In the genomic region with DNA sequence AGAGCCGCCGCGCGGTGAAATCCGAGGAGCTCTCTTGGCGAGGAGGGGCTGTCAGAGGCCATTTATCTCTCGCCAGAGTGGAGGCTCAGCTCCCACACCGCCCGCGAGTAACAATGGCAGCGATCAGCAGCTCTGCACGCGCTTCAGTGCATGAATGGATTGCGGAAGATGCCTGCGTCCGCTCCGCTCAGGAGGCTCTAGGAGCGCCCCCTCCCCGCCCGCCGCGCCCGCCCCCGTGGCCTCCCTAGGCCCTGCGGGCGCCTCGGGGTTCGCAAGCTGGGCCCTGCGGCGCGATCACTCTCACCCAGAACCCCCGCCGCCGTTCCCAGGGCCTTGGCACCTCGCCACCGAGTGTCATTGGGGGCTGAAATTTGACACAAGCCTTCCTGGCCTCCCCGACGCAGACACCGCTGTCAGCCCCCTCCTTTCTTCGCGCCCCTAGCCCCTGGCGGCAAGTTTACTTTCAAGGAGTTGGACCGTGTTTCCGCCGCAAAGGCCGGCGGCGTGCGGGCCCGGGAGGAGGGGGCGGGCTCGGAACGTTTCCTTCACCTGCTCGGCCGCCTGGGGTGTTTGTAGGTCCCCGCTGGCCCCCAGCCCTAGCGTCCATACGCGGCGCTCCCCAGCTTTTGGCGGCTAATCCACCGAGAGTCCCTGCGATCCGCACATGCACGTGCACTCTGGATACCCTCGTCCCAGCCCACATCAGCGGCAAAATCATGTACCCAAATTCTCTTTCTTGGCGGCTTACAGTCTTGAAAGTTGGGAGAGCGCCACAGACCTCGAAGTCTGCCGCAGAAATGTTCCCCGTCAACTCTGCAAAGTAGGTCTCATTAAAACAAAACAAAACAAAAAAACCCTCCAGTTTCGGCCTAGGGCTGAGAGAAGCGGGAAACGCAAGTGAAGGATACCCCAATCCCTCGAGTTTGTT, we compare ENCODE assay signal across 8 cellular contexts. TPM values are rescaled to one million over a fixed set of nuclear protein-coding genes. Genes with fewer than 3 reads are reported as not detected.
DNase-seq lines count a peak whose midpoint lies in the region; ATAC-seq and TF ChIP-seq lines count a peak whose summit lies in the region.

No MANE protein-coding gene starts in this region.

- in situ Hi-C loops in astrocyte of the cerebellum (cut with HindIII; ENCODE audit: low sequenced_read_pairs) = no loop called here

- peak overlapping the region; percentile 97 for H3K27ac ChIP-seq in KOPT-K1 (ENCODE audit: low read depth, low read length, poor library complexity, severe bottlenecking)
- no peak overlapping the region for H3K27ac ChIP-seq in iPS-18a (ENCODE audit: low read length)
- no peak overlapping the region for H3K27ac ChIP-seq in skeletal muscle tissue (ENCODE audit: low read depth, low read length)

- DNase-seq in Caco-2 (peak; percentile 41 to 50), astrocyte of the cerebellum (ENCODE audit: low read depth) (peak; percentile 26), SKM-1 treated with dmso at 0.1 percent for 144 hours (lab: John Stamatoyannopoulos, UW; ENCODE audit: unreplicated experiment) (no peak)
- no peak for DNase-seq in effector CD8-positive, alpha-beta T cell (lab: John Stamatoyannopoulos, UW)

- no peaks in the 10 kb centered on the region for H3K27me3 Mint-ChIP-seq in Caco-2 (ENCODE audit: insufficient read depth, unreplicated experiment)

- no peaks in the 10 kb centered on the region for H3K36me3 ChIP-seq in Caco-2 (ENCODE audit: control insufficient read depth, insufficient read depth, low read length)
- H3K36me3 ChIP-seq in KOPT-K1 (ENCODE audit: insufficient read depth, low read length) = peaks cover 16% of the 10 kb centered on the region
- H3K36me3 ChIP-seq in iPS-18a (ENCODE audit: control insufficient read depth, low read depth, low read length) = no peaks in the 10 kb centered on the region
- no peaks in the 10 kb centered on the region for H3K36me3 ChIP-seq in skeletal muscle tissue (ENCODE audit: control insufficient read depth in 3 of 3, insufficient read depth in 3 of 3, low read length in 3 of 3)

- no peaks in the 10 kb centered on the region for H3K4me1 Mint-ChIP-seq in Caco-2 (ENCODE audit: low read depth, unreplicated experiment)

- no peaks in the 10 kb centered on the region for H3K9me3 Mint-ChIP-seq in Caco-2 (ENCODE audit: unreplicated experiment)

- ATAC-seq in HG03457 (IDR thresholded peaks at IDR 0.05; ENCODE audit: unreplicated experiment) = no peak

- H3K4me1 ChIP-seq in Caco-2 = no peaks in the 10 kb centered on the region
- peaks cover 72% of the 10 kb centered on the region for H3K4me1 ChIP-seq in iPS-18a (ENCODE audit: control insufficient read depth, low read depth, low read length)
- peaks cover 2 to 16% (median 8%) of the 10 kb centered on the region in 3 donors for H3K4me1 ChIP-seq in skeletal muscle tissue (ENCODE audit: control insufficient read depth in 3 of 3, insufficient read depth in 3 of 3, low read length in 3 of 3)

- H3K4me3 ChIP-seq in Caco-2 (ENCODE audit: low read depth, low read length) = peak overlapping the region; percentile 60
- peak overlapping the region; percentile 41 for H3K4me3 ChIP-seq in astrocyte of the cerebellum (ENCODE audit: low read depth, low read length)
- H3K4me3 ChIP-seq in iPS-18a (ENCODE audit: low read length) = peak overlapping the region; percentile 65
- H3K4me3 ChIP-seq in skeletal muscle tissue (ENCODE audit: low read length in 3 of 3) = peak overlapping the region; percentile 48 to 70 (median 56)

- intact Hi-C loops in Caco-2 (cut with micrococcal nuclease; ENCODE audit: unreplicated experiment) = loop anchor here (2.0 kb wide), 1 partner anchor 38 kb away; no protein-coding TSS in a partner anchor

- peak overlapping the region; percentile 73 for H3K4me3 Mint-ChIP-seq in Caco-2 (ENCODE audit: unreplicated experiment)

- POLR2A ChIA-PET in Caco-2 (lab: Charles Lee) = interaction anchor here (0.6 kb wide), 1 partner anchor 133 kb away, joined by 4 read pairs; no protein-coding TSS in a partner anchor

- no peaks in the 10 kb centered on the region for H3K36me3 Mint-ChIP-seq in Caco-2 (ENCODE audit: insufficient read depth, unreplicated experiment)

- peak overlapping the region; percentile 63 for H3K9ac ChIP-seq in iPS-18a (ENCODE audit: low read length)
- peak overlapping the region; percentile 38 to 76 (median 51) for H3K9ac ChIP-seq in skeletal muscle tissue (ENCODE audit: low read depth in 1 of 3, low read length in 3 of 3)

- BruUV-seq in Caco-2 (replicated peaks; lab: Mats Ljungman, UMichigan) = no TSS peak

- CTCF ChIA-PET in Caco-2 (lab: Charles Lee) = no interaction called here

- TF ChIP-seq CTCF in Caco-2 (IDR thresholded peaks at IDR 0.05; ENCODE audit: insufficient read depth in 1 of 2, low read depth in 1 of 2, low read length in 1 of 2, severe bottlenecking in 1 of 2, unreplicated experiment in 1 of 2) = no peak
- no peak for TF ChIP-seq CTCF in astrocyte of the cerebellum (IDR thresholded peaks at IDR 0.05; ENCODE audit: low read depth, low read length, missing control alignments)

- no peak overlapping the region for H3K27ac Mint-ChIP-seq in Caco-2 (ENCODE audit: unreplicated experiment)

- H3K27me3 ChIP-seq in Caco-2 (replicated peaks; ENCODE audit: control insufficient read depth, insufficient read depth, low read length) (no peaks in the 10 kb centered on the region), iPS-18a (ENCODE audit: control insufficient read depth, insufficient read depth, low read length) (peaks cover 95% of the 10 kb centered on the region), skeletal muscle tissue (ENCODE audit: control insufficient read depth in 3 of 3, insufficient read depth in 3 of 3, low read length in 3 of 3) (peaks cover 0 to 44% (median 0%) of the 10 kb centered on the region in 3 donors)

- H3K9me3 ChIP-seq in Caco-2 = no peaks in the 10 kb centered on the region
- H3K9me3 ChIP-seq in KOPT-K1 (ENCODE audit: insufficient read depth, low read length, poor library complexity, severe bottlenecking) = no peaks in the 10 kb centered on the region
- H3K9me3 ChIP-seq in iPS-18a (ENCODE audit: control insufficient read depth, low read depth, low read length) = no peaks in the 10 kb centered on the region
- H3K9me3 ChIP-seq in skeletal muscle tissue (ENCODE audit: control insufficient read depth in 3 of 3, low read length in 3 of 3) = no peaks in the 10 kb centered on the region

RNA-seq across cellular contexts. Expression of a gene that starts 49.0 kb away (rescaled TPM):
- total RNA-seq in Caco-2 (2022) (16.2 and 18.6 TPM in 2 replicates), skeletal muscle tissue (19.8 TPM)

Comparison
In these comparisons a context has a peak if more than half of its experiments do, and no peak if none do; other contexts are left out.
1. DNase-seq: peak in Caco-2 (2 of 2) and astrocyte of the cerebellum (single experiment); none in SKM-1 treated with dmso at 0.1 percent for 144 hours (single experiment) and effector CD8-positive, alpha-beta T cell (single experiment).
2. Peak in every context shown above with its lines, with median percentiles within 50 percentile points of each other: H3K4me3 ChIP-seq.